ENCODE assay signal across 1 cellular context in genomic region chr4:77156912-77157858, GRCh38.
TF ChIP-seq lines count a peak whose summit lies in the region.

A gene with protein sequence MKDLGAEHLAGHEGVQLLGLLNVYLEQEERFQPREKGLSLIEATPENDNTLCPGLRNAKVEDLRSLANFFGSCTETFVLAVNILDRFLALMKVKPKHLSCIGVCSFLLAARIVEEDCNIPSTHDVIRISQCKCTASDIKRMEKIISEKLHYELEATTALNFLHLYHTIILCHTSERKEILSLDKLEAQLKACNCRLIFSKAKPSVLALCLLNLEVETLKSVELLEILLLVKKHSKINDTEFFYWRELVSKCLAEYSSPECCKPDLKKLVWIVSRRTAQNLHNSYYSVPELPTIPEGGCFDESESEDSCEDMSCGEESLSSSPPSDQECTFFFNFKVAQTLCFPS (plus strand): TSS chr4:77157207. CDS start chr4:77158533, 1,326 bp downstream.

TF ChIP-seq in HepG2, 621 proteins besides CTCF, POLR2A, EP300 and RAD21 (continued from another document and continues in another):
- TF ChIP-seq NCOR1 (IDR thresholded peaks at IDR 0.05; ENCODE audit: borderline replicate concordance, low read length) (peak; percentile 87; the same call in 1 of the 2 replicates), PREB (CRISPR knock-in tag; IDR thresholded peaks at IDR 0.05) (no peak), SRSF1 (optimal IDR thresholded peaks at IDR 0.05; ENCODE audit: low read depth, low read length) (peak; percentile 88), PRDM15 (CRISPR knock-in tag; IDR thresholded peaks at IDR 0.05) (0 out of 2 replicates have a peak, but pooled peaks have one; percentile 59), SMARCC2 (IDR thresholded peaks at IDR 0.05) (no peak), HNRNPLL (IDR thresholded peaks at IDR 0.05; ENCODE audit: low read depth, low read length, poor library complexity, severe bottlenecking) (peak; percentile 57), ZNF512 (CRISPR knock-in tag; IDR thresholded peaks at IDR 0.05) (no peak), ZNF605 (CRISPR knock-in tag; IDR thresholded peaks at IDR 0.05) (peak; percentile 90), RBM22 (optimal IDR thresholded peaks at IDR 0.05; ENCODE audit: low read length) (no peak), ZBTB25 (CRISPR knock-in tag; IDR thresholded peaks at IDR 0.05) (no peak), CERS6 (CRISPR knock-in tag; IDR thresholded peaks at IDR 0.05) (no peak), ARID4A (CRISPR knock-in tag; IDR thresholded peaks at IDR 0.05; ENCODE audit: borderline replicate concordance) (peak; percentile 96), KDM1A (CRISPR knock-in tag; IDR thresholded peaks at IDR 0.05) (no peak), KAT7 (CRISPR knock-in tag; IDR thresholded peaks at IDR 0.05; ENCODE audit: borderline replicate concordance) (peak; percentile 21; the same call in 1 of the 2 replicates), DBP (CRISPR knock-in tag; IDR thresholded peaks at IDR 0.05; ENCODE audit: not compliant biosample characterization) (no peak), KDM2A (CRISPR knock-in tag; IDR thresholded peaks at IDR 0.05; ENCODE audit: borderline replicate concordance, low read depth) (peak; percentile 82; the same call in 1 of the 2 replicates), RFXAP (CRISPR knock-in tag; IDR thresholded peaks at IDR 0.05; ENCODE audit: borderline replicate concordance) (peak; percentile 98), ZFY (CRISPR knock-in tag; IDR thresholded peaks at IDR 0.05) (peak; percentile 38; the same call in 1 of the 2 replicates), ARID5B (CRISPR knock-in tag; IDR thresholded peaks at IDR 0.05) (peak; percentile 32), GABPB1 (CRISPR knock-in tag; IDR thresholded peaks at IDR 0.05) (peak; percentile 77), ZNF570 (CRISPR knock-in tag; IDR thresholded peaks at IDR 0.05; ENCODE audit: borderline replicate concordance) (no peak), ZNF782 (CRISPR knock-in tag; IDR thresholded peaks at IDR 0.05; ENCODE audit: borderline replicate concordance) (no peak), PPARG (CRISPR knock-in tag; conservative IDR thresholded peaks at IDR 0.05) (no peak), ZNF335 (CRISPR knock-in tag; IDR thresholded peaks at IDR 0.05) (0 out of 2 replicates have a peak, but pooled peaks have one; percentile 17), NR3C1 (CRISPR knock-in tag; IDR thresholded peaks at IDR 0.05) (no peak), KLF11 (CRISPR knock-in tag; IDR thresholded peaks at IDR 0.05) (no peak), MAZ (IDR thresholded peaks at IDR 0.05; ENCODE audit: borderline replicate concordance, low read depth, low read length) (peak; percentile 30; the same call in 1 of the 2 replicates), MAZ (CRISPR knock-in tag; IDR thresholded peaks at IDR 0.05; ENCODE audit: low read depth) (peak; percentile 88), MTA3 (CRISPR knock-in tag; IDR thresholded peaks at IDR 0.05) (no peak), HMGA1 (CRISPR knock-in tag; conservative IDR thresholded peaks at IDR 0.05) (no peak)
- TF ChIP-seq, protein P1, sequence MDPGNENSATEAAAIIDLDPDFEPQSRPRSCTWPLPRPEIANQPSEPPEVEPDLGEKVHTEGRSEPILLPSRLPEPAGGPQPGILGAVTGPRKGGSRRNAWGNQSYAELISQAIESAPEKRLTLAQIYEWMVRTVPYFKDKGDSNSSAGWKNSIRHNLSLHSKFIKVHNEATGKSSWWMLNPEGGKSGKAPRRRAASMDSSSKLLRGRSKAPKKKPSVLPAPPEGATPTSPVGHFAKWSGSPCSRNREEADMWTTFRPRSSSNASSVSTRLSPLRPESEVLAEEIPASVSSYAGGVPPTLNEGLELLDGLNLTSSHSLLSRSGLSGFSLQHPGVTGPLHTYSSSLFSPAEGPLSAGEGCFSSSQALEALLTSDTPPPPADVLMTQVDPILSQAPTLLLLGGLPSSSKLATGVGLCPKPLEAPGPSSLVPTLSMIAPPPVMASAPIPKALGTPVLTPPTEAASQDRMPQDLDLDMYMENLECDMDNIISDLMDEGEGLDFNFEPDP (CRISPR knock-in tag; conservative IDR thresholded peaks at IDR 0.05), result no peak
- TF ChIP-seq, protein P2, sequence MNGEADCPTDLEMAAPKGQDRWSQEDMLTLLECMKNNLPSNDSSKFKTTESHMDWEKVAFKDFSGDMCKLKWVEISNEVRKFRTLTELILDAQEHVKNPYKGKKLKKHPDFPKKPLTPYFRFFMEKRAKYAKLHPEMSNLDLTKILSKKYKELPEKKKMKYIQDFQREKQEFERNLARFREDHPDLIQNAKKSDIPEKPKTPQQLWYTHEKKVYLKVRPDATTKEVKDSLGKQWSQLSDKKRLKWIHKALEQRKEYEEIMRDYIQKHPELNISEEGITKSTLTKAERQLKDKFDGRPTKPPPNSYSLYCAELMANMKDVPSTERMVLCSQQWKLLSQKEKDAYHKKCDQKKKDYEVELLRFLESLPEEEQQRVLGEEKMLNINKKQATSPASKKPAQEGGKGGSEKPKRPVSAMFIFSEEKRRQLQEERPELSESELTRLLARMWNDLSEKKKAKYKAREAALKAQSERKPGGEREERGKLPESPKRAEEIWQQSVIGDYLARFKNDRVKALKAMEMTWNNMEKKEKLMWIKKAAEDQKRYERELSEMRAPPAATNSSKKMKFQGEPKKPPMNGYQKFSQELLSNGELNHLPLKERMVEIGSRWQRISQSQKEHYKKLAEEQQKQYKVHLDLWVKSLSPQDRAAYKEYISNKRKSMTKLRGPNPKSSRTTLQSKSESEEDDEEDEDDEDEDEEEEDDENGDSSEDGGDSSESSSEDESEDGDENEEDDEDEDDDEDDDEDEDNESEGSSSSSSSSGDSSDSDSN (CRISPR knock-in tag; IDR thresholded peaks at IDR 0.05), result peak; percentile 50
